ENCODE assay signal across 8 cellular contexts in the genomic region with DNA sequence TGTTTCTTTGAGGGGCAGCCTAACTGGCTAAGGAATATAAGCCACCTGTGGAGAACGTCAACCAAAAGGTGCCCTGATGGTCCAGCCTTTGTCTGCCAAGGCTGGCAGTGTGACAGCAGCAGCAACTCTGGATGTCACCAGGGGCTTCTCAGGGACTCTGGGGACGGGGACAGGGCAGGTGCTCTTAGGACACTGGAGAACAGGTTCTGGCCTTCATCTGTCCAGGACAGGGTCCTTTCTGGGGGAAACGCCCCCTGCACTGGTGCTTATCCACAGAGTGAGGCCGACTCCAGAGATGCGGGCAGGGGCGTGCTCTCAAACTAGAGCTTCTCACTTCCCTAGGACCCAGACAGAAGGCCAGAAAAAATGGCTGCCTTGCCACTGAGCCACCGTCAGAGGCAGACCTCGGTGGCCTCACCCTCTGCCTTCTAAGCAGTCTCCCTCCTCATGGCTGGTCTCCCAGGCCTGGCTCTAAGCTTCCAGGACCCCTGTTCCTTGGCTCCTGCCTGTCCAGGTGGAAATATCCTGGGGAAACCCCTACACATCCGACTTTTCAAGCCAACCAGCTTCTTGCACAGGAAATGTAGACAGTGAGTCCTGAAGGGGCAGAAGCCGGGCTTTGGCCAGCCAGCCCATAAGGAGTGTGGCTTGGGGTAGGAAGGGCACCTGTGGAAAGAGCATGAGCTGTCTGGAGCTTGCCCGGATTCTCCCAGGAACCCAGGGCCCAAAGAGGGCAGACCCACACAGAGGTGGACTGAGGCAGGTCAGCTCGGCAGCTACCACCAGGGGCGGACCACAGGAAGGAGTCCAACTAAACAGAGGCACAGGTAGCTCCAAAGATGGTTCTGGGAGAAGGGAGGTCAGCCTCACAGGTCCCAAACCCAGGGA.
"Had no signal": no experiment of that assay in that cellular context is flagged by ENCODE, and none has a peak within 500 bp of the region (broad histone marks: within the 10 kb centered on the region; RNA-seq: fewer than 3 reads in every experiment).

No MANE protein-coding gene starts in this region.

- H3K4me1 ChIP-seq: HAP-1 had no signal

- H3K27ac ChIP-seq: GM23248, HL-60 had no signal

- H3K9ac ChIP-seq: GM23248 had no signal

- H3K4me3 ChIP-seq: GM23248, HAP-1 had no signal

- H2AFZ ChIP-seq: GM23248 had no signal

- H3K4me3 Mint-ChIP-seq: IgD-negative memory B cell had no signal

- H3K9me3 Mint-ChIP-seq: IgD-negative memory B cell had no signal

- H3K27ac Mint-ChIP-seq: IgD-negative memory B cell had no signal

- H3K4me1 Mint-ChIP-seq: IgD-negative memory B cell had no signal

- H3K9me3 ChIP-seq: HAP-1 had no signal

- ATAC-seq: HCT116, HepG2 had no signal

- DNase-seq: GM23248, GOT3, H7 had no signal

- FAIRE-seq: HepG2 had no signal
